ENCODE assay signal across 18 cellular contexts in the genomic region with DNA sequence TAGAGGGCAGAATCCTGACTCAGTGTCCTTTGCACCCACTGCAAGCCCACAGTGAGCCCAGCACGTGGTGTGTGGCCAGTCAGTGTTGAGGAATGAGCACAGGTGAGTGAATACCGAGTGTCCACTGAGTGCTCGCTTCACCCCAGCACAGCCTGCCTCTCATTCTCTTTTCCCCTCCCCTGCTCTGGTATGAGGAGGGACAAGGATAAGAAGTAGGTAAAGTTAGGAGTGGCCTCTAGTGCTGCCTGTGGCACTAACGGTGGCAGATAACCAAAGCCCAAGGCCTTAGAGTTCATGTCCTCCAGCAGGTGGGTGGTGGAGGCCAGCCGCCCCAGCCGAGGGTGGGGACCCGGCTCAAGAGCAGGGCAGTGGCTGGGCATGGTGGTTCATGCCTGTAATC.
"Had no signal": no experiment of that assay in that cellular context is flagged by ENCODE, and none has a peak within 500 bp of the region (broad histone marks: within the 10 kb centered on the region; RNA-seq: fewer than 3 reads in every experiment).

No MANE protein-coding gene starts in this region.

- DNase-seq: activated B cell treated with CpG ODN at 0.5 μM for 24 hours; activated CD4-positive, alpha-beta T cell treated with anti-CD3 and anti-CD28 coated beads for 48 hours; activated CD8-positive, alpha-beta T cell treated with anti-CD3 and anti-CD28 coated beads for 36 hours; activated naive CD4-positive, alpha-beta T cell treated with anti-CD3 and anti-CD28 coated beads for 36 hours; activated T-cell treated with anti-CD3 and anti-CD28 coated beads, Interleukin-2, amount 50 U/mL, for 1 hour; body of pancreas; caudate nucleus; foreskin melanocyte; kidney glomerular epithelial cell; natural killer cell; stimulated activated CD4-positive, alpha-beta T cell treated with anti-CD3 and anti-CD28 coated beads, Interleukin-4, amount 100 ng/mL, for 24 hours; T-cell had no signal

- H3K36me3 Mint-ChIP-seq: natural killer cell; stimulated activated memory B cell treated with anti-CD40 and anti-IgM and Interleukin-4, amounts not matched to agents 10 μg/mL and 1 μg/mL and 100 μg/mL, for 72 hours; T-cell had no signal

- H3K9me3 Mint-ChIP-seq: activated B cell treated with CpG ODN at 0.5 μM for 24 hours; activated CD8-positive, alpha-beta T cell treated with anti-CD3 and anti-CD28 coated beads for 36 hours; activated naive CD4-positive, alpha-beta T cell treated with anti-CD3 and anti-CD28 coated beads for 36 hours; activated T-helper 2 cell treated with anti-CD3 and anti-CD28 coated beads, Interferon-gamma antibody, Interleukin-2, Interleukin-4, amounts not matched to agents 10 μg/mL and 5 μg/mL and 100 μg/mL, durations not matched to agents 14 hours and 24 hours and 36 hours; natural killer cell; stimulated activated memory B cell treated with anti-CD40 and anti-IgM and Interleukin-4, amounts not matched to agents 10 μg/mL and 1 μg/mL and 100 μg/mL, for 72 hours; T-cell had no signal

- H3K27me3 ChIP-seq: body of pancreas had no signal

- H3K9ac ChIP-seq: parathyroid adenoma had no signal

- H3K4me2 ChIP-seq: smooth muscle cell had no signal

- H3K4me3 ChIP-seq: body of pancreas, smooth muscle cell had no signal

- H3K9me3 ChIP-seq: body of pancreas had no signal

- H3K27ac ChIP-seq: body of pancreas, parathyroid adenoma had no signal

- H3K79me2 ChIP-seq: parathyroid adenoma had no signal

- H3K27me3 Mint-ChIP-seq: activated B cell treated with CpG ODN at 0.5 μM for 24 hours; stimulated activated memory B cell treated with anti-CD40 and anti-IgM and Interleukin-4, amounts not matched to agents 10 μg/mL and 1 μg/mL and 100 μg/mL, for 72 hours; T-cell had no signal

- H2AFZ ChIP-seq: parathyroid adenoma had no signal

- H3K27ac Mint-ChIP-seq: activated B cell treated with CpG ODN at 0.5 μM for 24 hours; activated CD8-positive, alpha-beta T cell treated with anti-CD3 and anti-CD28 coated beads for 36 hours; activated naive CD4-positive, alpha-beta T cell treated with anti-CD3 and anti-CD28 coated beads for 36 hours; activated T-helper 2 cell treated with anti-CD3 and anti-CD28 coated beads, Interferon-gamma antibody, Interleukin-2, Interleukin-4, amounts not matched to agents 10 μg/mL and 5 μg/mL and 100 μg/mL, durations not matched to agents 14 hours and 24 hours and 36 hours; natural killer cell; stimulated activated memory B cell treated with anti-CD40 and anti-IgM and Interleukin-4, amounts not matched to agents 10 μg/mL and 1 μg/mL and 100 μg/mL, for 72 hours; T-cell had no signal

- FAIRE-seq: colon had no signal

- ATAC-seq: activated CD8-positive, alpha-beta T cell treated with anti-CD3 and anti-CD28 coated beads for 36 hours; body of pancreas; natural killer cell; sciatic nerve; stimulated activated memory B cell treated with anti-CD40 and anti-IgM and Interleukin-4, amounts not matched to agents 10 μg/mL and 1 μg/mL and 100 μg/mL, for 72 hours; T-cell had no signal

- H3K4me3 Mint-ChIP-seq: activated B cell treated with CpG ODN at 0.5 μM for 24 hours; activated CD8-positive, alpha-beta T cell treated with anti-CD3 and anti-CD28 coated beads for 36 hours; activated naive CD4-positive, alpha-beta T cell treated with anti-CD3 and anti-CD28 coated beads for 36 hours; natural killer cell; stimulated activated memory B cell treated with anti-CD40 and anti-IgM and Interleukin-4, amounts not matched to agents 10 μg/mL and 1 μg/mL and 100 μg/mL, for 72 hours; T-cell had no signal
